Comparison of ENCODE assay signal across 1 cellular context in the genomic region with DNA sequence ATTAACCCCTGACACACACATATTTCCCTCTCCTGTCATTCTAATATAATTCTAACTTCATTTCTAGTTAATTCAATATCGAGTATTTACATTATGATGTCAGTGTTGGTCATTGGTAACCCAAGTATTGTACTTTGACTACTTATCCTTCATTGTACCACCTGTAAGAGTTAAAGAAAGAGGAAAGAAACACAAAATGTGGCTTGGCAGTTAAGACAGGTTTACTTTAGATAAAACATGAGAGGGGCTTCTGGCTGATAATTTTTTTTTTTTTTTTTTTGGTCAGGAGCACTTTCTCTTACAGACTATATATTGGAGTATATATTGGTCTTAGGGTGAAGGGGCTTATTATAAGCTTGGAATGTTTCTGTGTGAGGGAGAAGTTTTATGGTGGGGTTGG.
TF ChIP-seq lines count a peak whose summit lies in the region.

No MANE protein-coding gene starts in this region.

TF ChIP-seq in HEK293, 187 proteins besides CTCF, POLR2A, EP300 and RAD21 (continued from another document):
- TF ChIP-seq SETDB1 (IDR thresholded peaks at IDR 0.05; ENCODE audit: insufficient read length, low read length) (peak; percentile 93), SCRT1 (tag by site-specific recombination; IDR thresholded peaks at IDR 0.05; ENCODE audit: borderline replicate concordance) (0 out of 2 replicates have a peak, but pooled peaks have one; percentile 26), SCRT2 (tag by site-specific recombination; IDR thresholded peaks at IDR 0.05) (peak; percentile 80), ZNF610 (tag by site-specific recombination; IDR thresholded peaks at IDR 0.05; ENCODE audit: borderline replicate concordance) (0 out of 2 replicates have a peak, but pooled peaks have one; percentile 19)
TF ChIP-seq in HEK293: peak in this region for 6.
